Comparison of ENCODE assay signal across 8 cellular contexts in the genomic region with DNA sequence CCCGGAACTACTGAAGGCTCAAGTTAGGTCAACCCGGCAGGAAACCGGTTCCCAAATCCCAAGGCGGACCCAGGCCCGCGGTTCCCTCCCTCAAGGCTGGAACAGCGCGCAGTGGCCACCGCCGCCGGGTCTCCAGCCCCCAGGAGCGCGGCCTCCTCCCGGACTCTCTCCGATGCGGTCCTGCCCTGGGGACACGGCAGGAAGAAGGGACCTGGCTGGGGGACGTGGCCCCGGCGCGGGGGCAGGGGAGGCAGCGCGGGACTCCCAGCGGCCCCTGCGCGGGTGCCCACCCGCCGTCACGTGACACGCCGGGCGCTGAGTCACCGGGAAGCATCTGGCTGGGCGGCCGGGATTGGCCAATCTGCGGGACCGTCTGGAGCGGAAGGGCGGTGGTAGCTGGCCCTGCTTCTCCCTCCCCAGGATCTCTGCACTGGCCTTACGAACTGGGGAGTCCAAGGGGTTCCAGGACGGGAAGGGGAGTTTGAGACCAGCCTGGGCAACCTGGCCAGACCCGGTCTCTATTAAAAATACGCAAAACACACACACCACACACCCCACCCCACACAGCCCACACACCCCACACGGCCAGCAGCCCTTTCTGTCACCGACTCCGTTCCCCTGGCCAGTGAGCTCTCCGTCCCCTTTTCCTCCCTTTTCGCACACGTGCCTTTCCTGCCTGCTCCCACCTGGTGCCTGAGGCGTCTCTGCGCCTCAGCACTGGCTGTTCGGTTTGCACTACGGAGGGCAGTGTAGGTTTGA. TPM values are rescaled to one million over a fixed set of nuclear protein-coding genes. Genes with fewer than 3 reads are reported as not detected.
DNase-seq lines count a peak whose midpoint lies in the region; FAIRE-seq and TF ChIP-seq lines count a peak whose summit lies in the region.

No MANE protein-coding gene starts in this region.

- peak; percentile 66; the same call in 1 of the 2 replicates for TF ChIP-seq POLR2A in H54 (IDR thresholded peaks at IDR 0.05; ENCODE audit: low read depth, low read length)

- peak overlapping the region; percentile 94 for H3K4me3 Mint-ChIP-seq in neural crest cell

- H3K27me3 ChIP-seq in MG63 (no peaks in the 10 kb centered on the region), stomach smooth muscle (ENCODE audit: control insufficient read depth in 1 of 2, insufficient read depth in 2 of 2, low read length in 2 of 2) (no peaks in the 10 kb centered on the region)

- peak overlapping the region; percentile 72 for H3K4me3 ChIP-seq in MG63
- peak overlapping the region; percentile 74 to 89 for H3K4me3 ChIP-seq in stomach smooth muscle (ENCODE audit: low read length in 2 of 2)

- peak overlapping the region; percentile 95 to 98 for H3K9ac ChIP-seq in stomach smooth muscle (ENCODE audit: low read length in 2 of 2)

- H3K9me3 Mint-ChIP-seq in neural crest cell = no peaks in the 10 kb centered on the region

- H3K36me3 ChIP-seq in MG63 = peaks cover 3% of the 10 kb centered on the region; the same call in 1 of the 2 replicates
- H3K36me3 ChIP-seq in stomach smooth muscle (ENCODE audit: control insufficient read depth in 2 of 2, insufficient read depth in 2 of 2, low read length in 2 of 2) = no peaks in the 10 kb centered on the region

- peaks cover 45% of the 10 kb centered on the region for H3K4me1 ChIP-seq in stomach smooth muscle (ENCODE audit: control insufficient read depth, insufficient read depth, low read length)

- H3K27me3 Mint-ChIP-seq in neural crest cell (ENCODE audit: low read depth) = no peaks in the 10 kb centered on the region

- H3K9me3 ChIP-seq in MG63 = no peaks in the 10 kb centered on the region
- H3K9me3 ChIP-seq in stomach smooth muscle (ENCODE audit: control insufficient read depth in 2 of 2, low read length in 2 of 2) = no peaks in the 10 kb centered on the region

- H3K27ac Mint-ChIP-seq in neural crest cell (ENCODE audit: unreplicated experiment) = peak overlapping the region; percentile 98

- FAIRE-seq in H54 (lab: Jason Lieb, UNC) = no peak

- peak overlapping the region; percentile 100 for H3K27ac ChIP-seq in stomach smooth muscle (ENCODE audit: low read length)

- H3K4me1 Mint-ChIP-seq in neural crest cell = peaks cover 43% of the 10 kb centered on the region

- TF ChIP-seq CTCF in neural crest cell (conservative IDR thresholded peaks at IDR 0.05) = no peak

- DNase-seq in EL (peak; percentile 95), H54 (ENCODE audit: insufficient read length, low spot score) (peak; percentile 79), MG63 (peak; percentile 98), SHP77 (lab: John Stamatoyannopoulos, UW) (peak; percentile 86 to 93), fibroblast of the conjunctiva (ENCODE audit: low read depth) (peak; percentile 89), neural crest cell (ENCODE audit: low read depth, low spot score) (peak; percentile 81)
- DNase-seq in activated effector memory CD4-positive, alpha-beta T cell treated with anti-CD3 and anti-CD28 coated beads, Interleukin-2, amount 50 U/mL, for 16 hours = peak; percentile 97

- H3K36me3 Mint-ChIP-seq in neural crest cell (ENCODE audit: low read depth) = no peaks in the 10 kb centered on the region

RNA-seq across cellular contexts. Expression of a gene that starts 21.4 kb away (rescaled TPM):
- 258 and 283 TPM in 2 replicates for total RNA-seq in MG63 (2014; rRNA removed; shearing (Covaris generic); ENCODE audit: low replicate concordance)
- 4,794 and 5,409 TPM in 2 replicates for total RNA-seq in neural crest cell

RNA-seq across cellular contexts. Expression of a gene that starts 47.4 kb away (rescaled TPM):
- 50.1 and 56.3 TPM in 2 replicates for total RNA-seq in MG63 (2014; rRNA removed; shearing (Covaris generic); ENCODE audit: low replicate concordance)
- total RNA-seq in neural crest cell = 66.0 and 68.8 TPM in 2 replicates

RNA-seq across cellular contexts. Expression of a gene that starts 54.9 kb away (rescaled TPM):
- total RNA-seq in MG63 (2014; rRNA removed; shearing (Covaris generic); ENCODE audit: low replicate concordance) = 4.8 and 7.7 TPM in 2 replicates
- total RNA-seq in neural crest cell = 29.8 and 37.2 TPM in 2 replicates

Comparison
In these comparisons a context has a peak if more than half of its experiments do, and no peak if none do; other contexts are left out.
1. Peak in every context shown above with its lines: DNase-seq, H3K4me3 ChIP-seq and H3K27ac ChIP-seq.
2. RNA of a gene that starts 21.4 kb away (total RNA-seq): 4,794 to 5,409 TPM in neural crest cell; 258 to 283 TPM in MG63; every median in the first group is over 10 times any median in the second.